ENCODE assay signal across 15 cellular contexts in genomic region chr1:21257431-21258135, GRCh38. TPM values are rescaled to one million over a fixed set of nuclear protein-coding genes. Genes with fewer than 3 reads are reported as not detected.
DNase-seq lines count a peak whose midpoint lies in the region; ATAC-seq, FAIRE-seq and TF ChIP-seq lines count a peak whose summit lies in the region.
"Had no signal": no experiment of that assay in that cellular context is flagged by ENCODE, and none has a peak within 500 bp of the region (broad histone marks: within the 10 kb centered on the region; RNA-seq: fewer than 3 reads in every experiment).

No MANE protein-coding gene starts in this region.

- H2BK120ac ChIP-seq in trophoblast cell (ENCODE audit: insufficient read depth, low read length, poor library complexity) = no peak overlapping the region

- peak overlapping the region; percentile 54 for H3K27ac Mint-ChIP-seq in activated CD4-positive, alpha-beta T cell treated with anti-CD3 and anti-CD28 coated beads, Interleukin-2, amount 10 ng/mL, durations not matched to agents 7 days and 5 days
- peak overlapping the region; percentile 77 for H3K27ac Mint-ChIP-seq in activated CD8-positive, alpha-beta T cell treated with anti-CD3 and anti-CD28 coated beads, Interleukin-2, amount 10 ng/mL, durations not matched to agents 7 days and 5 days
- H3K27ac Mint-ChIP-seq in stimulated activated naive B cell treated with anti-CD40 and anti-IgM and Interleukin-4, amounts not matched to agents 10 μg/mL and 1 μg/mL and 100 μg/mL, for 72 hours = peak overlapping the region; percentile 79

- CTCF ChIA-PET in activated CD4-positive, alpha-beta T cell treated with anti-CD3 and anti-CD28 coated beads, Interleukin-2, amount 10 ng/mL, durations not matched to agents 7 days and 5 days (lab: Charles Lee) = interaction anchor here (0.8 to 6.4 kb wide), 5 partner anchors 10 to 112 kb away, joined by 3 to 55 read pairs (median 9); no protein-coding TSS in a partner anchor
- CTCF ChIA-PET in activated CD8-positive, alpha-beta T cell treated with anti-CD3 and anti-CD28 coated beads, Interleukin-2, amount 10 ng/mL, durations not matched to agents 7 days and 5 days (lab: Charles Lee) = interaction anchor here (1.4 to 9.3 kb wide), 6 partner anchors 13 to 109 kb away, joined by 4 to 202 read pairs (median 20); no protein-coding TSS in a partner anchor

- no peaks in the 10 kb centered on the region for H3K79me2 ChIP-seq in trophoblast cell (ENCODE audit: control insufficient read depth, insufficient read depth, low read length, poor library complexity)

- H3K4me3 Mint-ChIP-seq in activated CD4-positive, alpha-beta T cell treated with anti-CD3 and anti-CD28 coated beads, Interleukin-2, amount 10 ng/mL, durations not matched to agents 7 days and 5 days = no peak overlapping the region
- H3K4me3 Mint-ChIP-seq in activated CD8-positive, alpha-beta T cell treated with anti-CD3 and anti-CD28 coated beads, Interleukin-2, amount 10 ng/mL, durations not matched to agents 7 days and 5 days = no peak overlapping the region
- no peak overlapping the region for H3K4me3 Mint-ChIP-seq in stimulated activated naive B cell treated with anti-CD40 and anti-IgM and Interleukin-4, amounts not matched to agents 10 μg/mL and 1 μg/mL and 100 μg/mL, for 72 hours
- H3K4me3 Mint-ChIP-seq: HFFc6 had no signal

- peaks cover 42% of the 10 kb centered on the region for H3K36me3 Mint-ChIP-seq in activated CD4-positive, alpha-beta T cell treated with anti-CD3 and anti-CD28 coated beads, Interleukin-2, amount 10 ng/mL, durations not matched to agents 7 days and 5 days (ENCODE audit: low read depth)
- H3K36me3 Mint-ChIP-seq in activated CD8-positive, alpha-beta T cell treated with anti-CD3 and anti-CD28 coated beads, Interleukin-2, amount 10 ng/mL, durations not matched to agents 7 days and 5 days (ENCODE audit: low read depth) = peaks cover 55% of the 10 kb centered on the region
- peaks cover 57 to 80% of the 10 kb centered on the region in 2 donors for H3K36me3 Mint-ChIP-seq in stimulated activated naive B cell treated with anti-CD40 and anti-IgM and Interleukin-4, amounts not matched to agents 10 μg/mL and 1 μg/mL and 100 μg/mL, for 72 hours

- no peaks in the 10 kb centered on the region for H3K9me3 Mint-ChIP-seq in activated CD4-positive, alpha-beta T cell treated with anti-CD3 and anti-CD28 coated beads, Interleukin-2, amount 10 ng/mL, durations not matched to agents 7 days and 5 days
- no peaks in the 10 kb centered on the region for H3K9me3 Mint-ChIP-seq in activated CD8-positive, alpha-beta T cell treated with anti-CD3 and anti-CD28 coated beads, Interleukin-2, amount 10 ng/mL, durations not matched to agents 7 days and 5 days (ENCODE audit: insufficient read depth)
- no peaks in the 10 kb centered on the region for H3K9me3 Mint-ChIP-seq in stimulated activated naive B cell treated with anti-CD40 and anti-IgM and Interleukin-4, amounts not matched to agents 10 μg/mL and 1 μg/mL and 100 μg/mL, for 72 hours
- H3K9me3 Mint-ChIP-seq: HFFc6 had no signal

- H3K27me3 ChIP-seq in esophagus (ENCODE audit: control insufficient read depth in 1 of 2, insufficient read depth in 2 of 2, low read length in 2 of 2) (no peaks in the 10 kb centered on the region), trophoblast cell (ENCODE audit: insufficient read depth, low read length) (no peaks in the 10 kb centered on the region)
- H3K27me3 ChIP-seq: esophagus muscularis mucosa had no signal

- no peaks in the 10 kb centered on the region for H3K9me3 ChIP-seq in esophagus (ENCODE audit: control insufficient read depth in 2 of 2, insufficient read depth in 1 of 2, low read depth in 1 of 2, low read length in 1 of 2)
- no peaks in the 10 kb centered on the region for H3K9me3 ChIP-seq in trophoblast cell (ENCODE audit: insufficient read depth, low read depth, low read length)
- H3K9me3 ChIP-seq: esophagus muscularis mucosa, mucosa of descending colon had no signal

- no peak overlapping the region for H2AFZ ChIP-seq in trophoblast cell (ENCODE audit: insufficient read depth, low read length, poor library complexity)

- peaks cover 49% of the 10 kb centered on the region for H3K4me1 Mint-ChIP-seq in activated CD4-positive, alpha-beta T cell treated with anti-CD3 and anti-CD28 coated beads, Interleukin-2, amount 10 ng/mL, durations not matched to agents 7 days and 5 days
- peaks cover 57% of the 10 kb centered on the region for H3K4me1 Mint-ChIP-seq in activated CD8-positive, alpha-beta T cell treated with anti-CD3 and anti-CD28 coated beads, Interleukin-2, amount 10 ng/mL, durations not matched to agents 7 days and 5 days (ENCODE audit: low read depth)
- H3K4me1 Mint-ChIP-seq in stimulated activated naive B cell treated with anti-CD40 and anti-IgM and Interleukin-4, amounts not matched to agents 10 μg/mL and 1 μg/mL and 100 μg/mL, for 72 hours = peaks cover 52 to 65% of the 10 kb centered on the region in 2 donors

- H3K4me1 ChIP-seq in esophagus (ENCODE audit: control insufficient read depth in 2 of 2, insufficient read depth in 2 of 2, low read length in 1 of 2) = peaks cover 7 to 28% of the 10 kb centered on the region in 2 donors
- H3K4me1 ChIP-seq in trophoblast cell (ENCODE audit: control insufficient read depth in 1 of 2, insufficient read depth in 2 of 2, low read length in 2 of 2) = peaks cover 12% of the 10 kb centered on the region in 2 experiments

- peaks cover 3% of the 10 kb centered on the region for H3K79me1 ChIP-seq in trophoblast cell (ENCODE audit: low read length)

- no peak for DNase-seq in activated CD4-positive, alpha-beta T cell treated with anti-CD3 and anti-CD28 coated beads, Interleukin-2, amount 10 ng/mL, durations not matched to agents 7 days and 5 days
- DNase-seq in activated CD4-positive, alpha-beta T cell treated with anti-CD3 and anti-CD28 coated beads, Interleukin-2, amount 50 U/mL, for 4 hours = no peak
- no peak for DNase-seq in activated CD8-positive, alpha-beta T cell treated with anti-CD3 and anti-CD28 coated beads, Interleukin-2, amount 10 ng/mL, durations not matched to agents 7 days and 5 days
- DNase-seq in stimulated activated naive B cell treated with anti-CD40 and anti-IgM and Interleukin-4, amounts not matched to agents 10 μg/mL and 1 μg/mL and 100 μg/mL, for 72 hours = no peak
- DNase-seq in GM12891 (ENCODE audit: insufficient read length, low spot score) = no peak
- no peak for DNase-seq in trophoblast cell
- DNase-seq: COR-L47, head of caudate nucleus, HFFc6, KBM-7, mucosa of descending colon, NCI-H510A had no signal

- no peak overlapping the region for H3K14ac ChIP-seq in trophoblast cell (ENCODE audit: low read length)

- no peak overlapping the region for H4K91ac ChIP-seq in trophoblast cell (ENCODE audit: low read depth, low read length)

- H2BK12ac ChIP-seq in trophoblast cell (ENCODE audit: low read length) = no peak overlapping the region

- H3K18ac ChIP-seq in trophoblast cell (ENCODE audit: low read length) = no peak overlapping the region

- no peak for ATAC-seq in activated CD8-positive, alpha-beta T cell treated with anti-CD3 and anti-CD28 coated beads, Interleukin-2, amount 10 ng/mL, durations not matched to agents 7 days and 5 days
- ATAC-seq in stimulated activated naive B cell treated with anti-CD40 and anti-IgM and Interleukin-4, amounts not matched to agents 10 μg/mL and 1 μg/mL and 100 μg/mL, for 72 hours (replicated peaks) = no peak
- no peak for ATAC-seq in GM18498 (IDR thresholded peaks at IDR 0.05; ENCODE audit: unreplicated experiment)
- ATAC-seq: mucosa of descending colon had no signal

- H3K9ac ChIP-seq in trophoblast cell (ENCODE audit: low read length) = no peak overlapping the region

- POLR2A ChIA-PET in activated CD4-positive, alpha-beta T cell treated with anti-CD3 and anti-CD28 coated beads, Interleukin-2, amount 10 ng/mL, durations not matched to agents 7 days and 5 days (lab: Charles Lee) = no interaction called here
- POLR2A ChIA-PET in activated CD8-positive, alpha-beta T cell treated with anti-CD3 and anti-CD28 coated beads, Interleukin-2, amount 10 ng/mL, durations not matched to agents 7 days and 5 days (lab: Charles Lee) = interaction anchor here (1.4 to 1.7 kb wide), 2 partner anchors 81 to 88 kb away, joined by 5 to 6 read pairs; no protein-coding TSS in a partner anchor

- no peak for FAIRE-seq in GM12891 (lab: Jason Lieb, UNC)

- H3K4me3 ChIP-seq in esophagus (ENCODE audit: low read depth in 1 of 2, low read length in 2 of 2) (no peak overlapping the region), trophoblast cell (ENCODE audit: low read depth, low read length) (no peak overlapping the region)
- H3K4me3 ChIP-seq: esophagus muscularis mucosa, mucosa of descending colon had no signal

- WGBS in esophagus, 2 donors = 55 to 62% methylated on average over 13 of the region's 13 CpGs
- WGBS in trophoblast cell (ENCODE audit: extremely low coverage, insufficient coverage, insufficient read length) = no CpG with 5 or more reads among the region's 13 CpGs

- H3K36me3 ChIP-seq in esophagus (ENCODE audit: control insufficient read depth in 2 of 2, insufficient read depth in 2 of 2, low read length in 1 of 2) (peaks cover 0 to 23% of the 10 kb centered on the region in 2 donors), trophoblast cell (ENCODE audit: control insufficient read depth in 1 of 2, insufficient read depth in 2 of 2, low read length in 2 of 2) (peaks cover 10% of the 10 kb centered on the region in 2 experiments)

- no peak overlapping the region for H4K8ac ChIP-seq in trophoblast cell (ENCODE audit: low read depth, low read length)

- H2BK5ac ChIP-seq in trophoblast cell (ENCODE audit: low read depth, low read length, poor library complexity) = no peak overlapping the region

- H2AK5ac ChIP-seq in trophoblast cell (ENCODE audit: low read length) = no peak overlapping the region

- no peak overlapping the region for H3K23ac ChIP-seq in trophoblast cell (ENCODE audit: low read length)

- no peaks in the 10 kb centered on the region for H3K27me3 Mint-ChIP-seq in activated CD4-positive, alpha-beta T cell treated with anti-CD3 and anti-CD28 coated beads, Interleukin-2, amount 10 ng/mL, durations not matched to agents 7 days and 5 days
- H3K27me3 Mint-ChIP-seq in activated CD8-positive, alpha-beta T cell treated with anti-CD3 and anti-CD28 coated beads, Interleukin-2, amount 10 ng/mL, durations not matched to agents 7 days and 5 days (ENCODE audit: low read depth) = no peaks in the 10 kb centered on the region
- H3K27me3 Mint-ChIP-seq in stimulated activated naive B cell treated with anti-CD40 and anti-IgM and Interleukin-4, amounts not matched to agents 10 μg/mL and 1 μg/mL and 100 μg/mL, for 72 hours = no peaks in the 10 kb centered on the region

- TF ChIP-seq POLR2A in GM12891 (IDR thresholded peaks at IDR 0.05; ENCODE audit: low read depth, low read length) = no peak

- H4K12ac ChIP-seq in trophoblast cell (ENCODE audit: low read depth, low read length) = no peak overlapping the region

- H3K27ac ChIP-seq in esophagus (ENCODE audit: low read depth in 2 of 2, low read length in 1 of 2) (peak overlapping the region; percentile 57 to 83), trophoblast cell (ENCODE audit: low read depth, low read length) (no peak overlapping the region)
- H3K27ac ChIP-seq: esophagus muscularis mucosa had no signal

- no peak overlapping the region for H3K4me2 ChIP-seq in trophoblast cell (ENCODE audit: low read length)

- H3K4ac ChIP-seq in trophoblast cell (ENCODE audit: low read depth, low read length) = no peak overlapping the region

RNA-seq across cellular contexts. Expression of gene ECE1, which starts 32.7 kb away (rescaled TPM):
- 100 to 1,000 TPM; 101 to 107 TPM for total RNA-seq in activated CD4-positive, alpha-beta T cell treated with anti-CD3 and anti-CD28 coated beads, Interleukin-2, amount 10 ng/mL, durations not matched to agents 7 days and 5 days
- total RNA-seq in activated CD8-positive, alpha-beta T cell treated with anti-CD3 and anti-CD28 coated beads, Interleukin-2, amount 10 ng/mL, durations not matched to agents 7 days and 5 days = 10 to 100 TPM; 70.9 to 72.5 TPM
- 10 to 100 TPM; 12.4 to 14.2 TPM for polyA plus RNA-seq in esophagus
- 7.9 TPM for polyA plus RNA-seq in GM12891 (2012; ENCODE audit: low read depth, missing spikeins)
- 50.0 and 52.3 TPM in 2 replicates for polyA plus RNA-seq in trophoblast cell (2013)
